8 cellular contexts compared by ENCODE assay signal in the genomic region with DNA sequence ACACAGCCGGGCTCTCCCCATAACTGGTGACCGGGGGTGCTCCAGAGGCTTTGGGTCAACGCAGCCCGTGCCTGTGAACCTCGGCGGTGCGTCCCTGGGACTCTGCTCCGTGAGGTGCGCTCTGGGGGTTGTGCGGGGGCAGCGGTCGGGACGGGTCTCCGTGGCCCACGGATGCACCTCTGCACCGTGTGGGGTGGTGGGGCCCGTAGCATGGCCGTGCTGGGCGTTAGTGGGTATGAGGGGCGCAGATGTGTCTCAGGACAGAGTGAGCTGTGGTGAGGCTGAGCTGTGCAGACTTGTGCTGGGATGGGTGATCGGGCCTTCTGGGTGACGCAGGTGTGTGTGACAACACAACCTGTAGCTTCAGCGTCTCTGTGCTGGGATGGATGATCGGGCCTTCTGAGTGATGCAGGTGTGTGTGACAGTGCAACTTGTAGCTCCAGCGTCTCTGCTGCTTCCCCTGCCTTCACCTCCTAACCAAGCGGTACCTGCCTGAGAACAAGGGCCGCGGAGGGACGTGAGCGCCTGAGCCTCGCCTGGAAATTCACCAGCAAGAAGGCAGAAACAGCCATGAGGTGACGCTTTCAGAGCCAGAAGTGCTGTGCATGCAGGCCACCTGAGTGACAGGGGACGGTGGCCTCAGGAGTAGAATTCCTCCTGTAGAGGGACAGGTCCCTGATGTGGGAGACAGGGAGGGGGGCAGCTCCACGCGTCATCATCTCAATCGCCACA. TPM values are rescaled to one million over a fixed set of nuclear protein-coding genes. Genes with fewer than 3 reads are reported as not detected.
DNase-seq lines count a peak whose midpoint lies in the region; ATAC-seq and TF ChIP-seq lines count a peak whose summit lies in the region.

No MANE protein-coding gene starts in this region.

- no peaks in the 10 kb centered on the region for H3K4me1 ChIP-seq in rectal smooth muscle tissue (ENCODE audit: control insufficient read depth, insufficient read depth, low read length)

- H3K4me1 Mint-ChIP-seq in glutamatergic neuron (ENCODE audit: low read depth, unreplicated experiment) = no peaks in the 10 kb centered on the region

- H3K36me3 Mint-ChIP-seq in glutamatergic neuron (ENCODE audit: unreplicated experiment) = no peaks in the 10 kb centered on the region

- H3K36me3 ChIP-seq in WERI-Rb-1 (peaks cover 10% of the 10 kb centered on the region), rectal smooth muscle tissue (ENCODE audit: control insufficient read depth, insufficient read depth, low read length) (no peaks in the 10 kb centered on the region)

- no peak for DNase-seq in AG04450 (ENCODE audit: low read depth, low spot score)
- DNase-seq in HFF-Myc (ENCODE audit: extremely low read depth, low read depth) = no peak
- no peak for DNase-seq in WERI-Rb-1
- DNase-seq in glutamatergic neuron = no peak
- DNase-seq in SHP77 treated with DMSO at 0.1 percent for 48 hours (lab: John Stamatoyannopoulos, UW) = no peak
- DNase-seq in effector CD8-positive, alpha-beta T cell (lab: John Stamatoyannopoulos, UW) = no peak

- H3K27ac Mint-ChIP-seq in glutamatergic neuron (ENCODE audit: unreplicated experiment) = peak overlapping the region; percentile 89

- peak overlapping the region; percentile 75 for H3K9ac ChIP-seq in rectal smooth muscle tissue (ENCODE audit: low read length)

- H3K9me3 Mint-ChIP-seq in glutamatergic neuron (ENCODE audit: unreplicated experiment) = peaks cover 6% of the 10 kb centered on the region

- no peaks in the 10 kb centered on the region for H3K27me3 ChIP-seq in AG04450 (ENCODE audit: control insufficient read depth, insufficient read depth, low read length)
- no peaks in the 10 kb centered on the region for H3K27me3 ChIP-seq in WERI-Rb-1 (ENCODE audit: insufficient read depth, low read depth, severe bottlenecking)
- H3K27me3 ChIP-seq in rectal smooth muscle tissue (ENCODE audit: control insufficient read depth, insufficient read depth, low read length) = no peaks in the 10 kb centered on the region

- H3K4me3 ChIP-seq in AG04450 (ENCODE audit: low read depth, low read length) (peak overlapping the region; percentile 86), HFF-Myc (replicated peaks; ENCODE audit: low read depth, low read length) (peak overlapping the region; percentile 66), WERI-Rb-1 (ENCODE audit: low read depth, low read length) (peak overlapping the region; percentile 54), rectal smooth muscle tissue (ENCODE audit: low read length) (peak overlapping the region; percentile 79)

- peaks cover 8% of the 10 kb centered on the region for H3K27me3 Mint-ChIP-seq in glutamatergic neuron (ENCODE audit: unreplicated experiment)

- no peak for ATAC-seq in GM19324 (IDR thresholded peaks at IDR 0.05; ENCODE audit: low FRiP score, unreplicated experiment)

- CTCF ChIA-PET in AG04450 (lab: Charles Lee) = no interaction called here

- POLR2A ChIA-PET in AG04450 (lab: Yijun Ruan, JAX) = no interaction called here

- H3K9me3 ChIP-seq in AG04450 (ENCODE audit: control insufficient read depth, insufficient read depth, low read length) = peaks cover 6% of the 10 kb centered on the region; the same call in 1 of the 2 replicates
- no peaks in the 10 kb centered on the region for H3K9me3 ChIP-seq in WERI-Rb-1 (ENCODE audit: severe bottlenecking)

- H3K4me3 Mint-ChIP-seq in glutamatergic neuron (ENCODE audit: unreplicated experiment) = peak overlapping the region; percentile 95

- H3K27ac ChIP-seq in AG04450 (ENCODE audit: low read depth, low read length) = no peak overlapping the region
- H3K27ac ChIP-seq in WERI-Rb-1 = peak overlapping the region; percentile 54
- H3K27ac ChIP-seq in rectal smooth muscle tissue (ENCODE audit: low read depth, low read length) = peak overlapping the region; percentile 81

- TF ChIP-seq CTCF in AG04450 (IDR thresholded peaks at IDR 0.05; ENCODE audit: low read depth, low read length) (no peak), HFF-Myc (IDR thresholded peaks at IDR 0.05; ENCODE audit: low read depth, low read length, missing control alignments) (no peak), WERI-Rb-1 (IDR thresholded peaks at IDR 0.05; ENCODE audit: low read depth, low read length) (no peak), glutamatergic neuron (IDR thresholded peaks at IDR 0.05; ENCODE audit: partially characterized antibody, unreplicated experiment) (no peak)

RNA-seq across cellular contexts. Expression of a gene that starts 0.6 kb away (rescaled TPM):
- 4.2 and 4.4 TPM in 2 replicates for polyA plus RNA-seq in AG04450 (2011; rRNA removed)
- 5.3 and 7.1 TPM in 2 replicates for polyA minus RNA-seq in AG04450 (2011; rRNA and poly(A)+ RNA removed)
- 13.3 TPM for total RNA-seq in glutamatergic neuron (ENCODE audit: unreplicated experiment)
